14 cellular contexts compared by ENCODE assay signal in the genomic region with DNA sequence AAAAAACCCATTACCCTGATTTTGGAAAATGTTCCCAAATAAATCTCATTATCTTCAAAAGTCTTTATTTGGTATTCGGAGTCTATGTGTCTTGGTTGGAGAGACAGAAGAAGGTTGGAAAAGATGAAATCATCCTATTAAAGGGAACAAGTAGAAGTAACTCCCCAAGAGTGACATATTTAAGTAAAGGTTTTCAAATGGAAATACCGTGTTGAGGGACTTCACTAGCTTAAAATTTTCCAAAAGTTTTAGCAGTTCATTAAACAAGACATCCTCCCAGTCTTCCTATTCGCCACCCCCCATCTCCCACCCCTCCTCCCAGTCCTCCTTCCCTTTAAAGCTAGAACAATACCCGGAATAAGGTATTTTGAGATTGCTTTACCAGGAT.
DNase-seq lines count a peak whose midpoint lies in the region; ATAC-seq and TF ChIP-seq lines count a peak whose summit lies in the region.
"Had no signal": no experiment of that assay in that cellular context is flagged by ENCODE, and none has a peak within 500 bp of the region (broad histone marks: within the 10 kb centered on the region; RNA-seq: fewer than 3 reads in every experiment).

No MANE protein-coding gene starts in this region.

- peaks cover 8% of the 10 kb centered on the region for H3K27me3 Mint-ChIP-seq in activated CD8-positive, alpha-beta T cell treated with anti-CD3 and anti-CD28 coated beads for 36 hours
- H3K27me3 Mint-ChIP-seq in stimulated activated naive CD8-positive, alpha-beta T cell treated with anti-CD3 and anti-CD28 coated beads, Interleukin-15, amount 100 ng/mL, for 72 hours: peaks cover 14% of the 10 kb centered on the region

- H3K9me3 Mint-ChIP-seq in activated CD8-positive, alpha-beta T cell treated with anti-CD3 and anti-CD28 coated beads for 36 hours: no peaks in the 10 kb centered on the region
- H3K9me3 Mint-ChIP-seq in stimulated activated naive CD8-positive, alpha-beta T cell treated with anti-CD3 and anti-CD28 coated beads, Interleukin-15, amount 100 ng/mL, for 72 hours: no peaks in the 10 kb centered on the region

- H3K27ac ChIP-seq in cardiac muscle cell (no peak overlapping the region), left ventricle myocardium inferior (replicated peaks) (no peak overlapping the region), iPS-20b (ENCODE audit: low read length) (peak overlapping the region; percentile 90)
- H3K27ac ChIP-seq: foreskin keratinocyte, GM23248 had no signal

- peak overlapping the region; percentile 81 for H3K27ac Mint-ChIP-seq in activated CD8-positive, alpha-beta T cell treated with anti-CD3 and anti-CD28 coated beads for 36 hours
- H3K27ac Mint-ChIP-seq in stimulated activated naive CD8-positive, alpha-beta T cell treated with anti-CD3 and anti-CD28 coated beads, Interleukin-15, amount 100 ng/mL, for 72 hours: peak overlapping the region; percentile 85 to 92

- CTCF ChIA-PET in activated CD8-positive, alpha-beta T cell treated with anti-CD3 and anti-CD28 coated beads for 36 hours (lab: Charles Lee): interaction anchor here (1.0 to 1.5 kb wide), 4 partner anchors 11 to 80 kb away, joined by 3 to 6 read pairs (median 3); no protein-coding TSS in a partner anchor

- H3K4me1 Mint-ChIP-seq in activated CD8-positive, alpha-beta T cell treated with anti-CD3 and anti-CD28 coated beads for 36 hours (ENCODE audit: low read depth): peaks cover 6% of the 10 kb centered on the region
- peaks cover 19% of the 10 kb centered on the region for H3K4me1 Mint-ChIP-seq in stimulated activated naive CD8-positive, alpha-beta T cell treated with anti-CD3 and anti-CD28 coated beads, Interleukin-15, amount 100 ng/mL, for 72 hours

- H3K9ac ChIP-seq in iPS-20b (ENCODE audit: low read depth, low read length): peak overlapping the region; percentile 100; the same call in 1 of the 2 replicates
- H3K9ac ChIP-seq: GM23248 had no signal

- H3K36me3 Mint-ChIP-seq in activated CD8-positive, alpha-beta T cell treated with anti-CD3 and anti-CD28 coated beads for 36 hours (ENCODE audit: low read depth): peaks cover 24% of the 10 kb centered on the region

- H3K4me3 Mint-ChIP-seq in activated CD8-positive, alpha-beta T cell treated with anti-CD3 and anti-CD28 coated beads for 36 hours: peak overlapping the region; percentile 76
- peak overlapping the region; percentile 84 to 96 for H3K4me3 Mint-ChIP-seq in stimulated activated naive CD8-positive, alpha-beta T cell treated with anti-CD3 and anti-CD28 coated beads, Interleukin-15, amount 100 ng/mL, for 72 hours

- POLR2A ChIA-PET in activated CD8-positive, alpha-beta T cell treated with anti-CD3 and anti-CD28 coated beads for 36 hours (lab: Charles Lee): interaction anchor here (0.8 to 1.0 kb wide), 2 partner anchors 10 to 13 kb away, joined by 3 read pairs; no protein-coding TSS in a partner anchor

- intact Hi-C loops in left ventricle myocardium inferior (cut with micrococcal nuclease): no loop called here
- intact Hi-C loops in activated CD8-positive, alpha-beta T cell treated with anti-CD3 and anti-CD28 coated beads for 36 hours (cut with micrococcal nuclease): no loop called here

- H3K27me3 ChIP-seq in cardiac muscle cell (no peaks in the 10 kb centered on the region), left ventricle myocardium inferior (ENCODE audit: low read depth) (peaks cover 30% of the 10 kb centered on the region), iPS-20b (ENCODE audit: insufficient read depth, low read length) (no peaks in the 10 kb centered on the region)

- no peak for TF ChIP-seq CTCF in cardiac muscle cell (IDR thresholded peaks at IDR 0.05; ENCODE audit: low read depth, low read length)
- no peak for TF ChIP-seq CTCF in left ventricle myocardium inferior (IDR thresholded peaks at IDR 0.05; ENCODE audit: borderline replicate concordance)
- no peak for TF ChIP-seq CTCF in activated CD8-positive, alpha-beta T cell treated with anti-CD3 and anti-CD28 coated beads for 36 hours (IDR thresholded peaks at IDR 0.05)

- no peak for ATAC-seq in activated CD8-positive, alpha-beta T cell treated with anti-CD3 and anti-CD28 coated beads for 36 hours
- ATAC-seq in stimulated activated naive CD8-positive, alpha-beta T cell treated with anti-CD3 and anti-CD28 coated beads, Interleukin-15, amount 100 ng/mL, for 72 hours: no peak
- no peak for ATAC-seq in HG02970 (IDR thresholded peaks at IDR 0.05; ENCODE audit: low FRiP score, unreplicated experiment)
- ATAC-seq: foreskin keratinocyte, sciatic nerve had no signal

- H3K4me1 ChIP-seq in cardiac muscle cell (ENCODE audit: low read depth) (peaks cover 42% of the 10 kb centered on the region), left ventricle myocardium inferior (no peaks in the 10 kb centered on the region), iPS-20b (ENCODE audit: insufficient read depth, low read length) (peaks cover 37% of the 10 kb centered on the region)
- H3K4me1 ChIP-seq: foreskin keratinocyte had no signal

- peaks cover 6% of the 10 kb centered on the region for H3K36me3 ChIP-seq in cardiac muscle cell
- H3K36me3 ChIP-seq in left ventricle myocardium inferior: no peaks in the 10 kb centered on the region
- H3K36me3 ChIP-seq in iPS-20b (ENCODE audit: insufficient read depth, low read depth, low read length): peaks cover 27% of the 10 kb centered on the region
- H3K36me3 ChIP-seq: MG63 had no signal

- DNase-seq in cardiac muscle cell (ENCODE audit: low read depth in 1 of 2, low spot score in 1 of 2) (no peak), left ventricle myocardium inferior (no peak), NCI-H1105 treated with DMSO at 0.1 percent for 48 hours (lab: John Stamatoyannopoulos, UW) (no peak), NCI-H2196 treated with DMSO at 0.1 percent for 48 hours (lab: John Stamatoyannopoulos, UW; ENCODE audit: unreplicated experiment) (no peak)
- DNase-seq in activated CD8-positive, alpha-beta T cell treated with anti-CD3 and anti-CD28 coated beads for 36 hours: no peak
- DNase-seq in stimulated activated naive CD8-positive, alpha-beta T cell treated with anti-CD3 and anti-CD28 coated beads, Interleukin-15, amount 100 ng/mL, for 72 hours: no peak
- DNase-seq: EL, foreskin keratinocyte, GM23248, MG63, SIG-M5 had no signal

- H3K9me3 ChIP-seq in cardiac muscle cell (ENCODE audit: low read depth): no peaks in the 10 kb centered on the region
- no peaks in the 10 kb centered on the region for H3K9me3 ChIP-seq in left ventricle myocardium inferior (replicated peaks)
- H3K9me3 ChIP-seq in iPS-20b (ENCODE audit: insufficient read depth, low read depth, low read length): no peaks in the 10 kb centered on the region
- H3K9me3 ChIP-seq: MG63 had no signal

- H3K4me3 ChIP-seq in cardiac muscle cell: peak overlapping the region; percentile 70
- H3K4me3 ChIP-seq in left ventricle myocardium inferior: no peak overlapping the region
- H3K4me3 ChIP-seq in iPS-20b (ENCODE audit: low read length): peak overlapping the region; percentile 99
- H3K4me3 ChIP-seq: GM23248, MG63 had no signal
